ENCODE assay signal across 16 cellular contexts in the genomic region with DNA sequence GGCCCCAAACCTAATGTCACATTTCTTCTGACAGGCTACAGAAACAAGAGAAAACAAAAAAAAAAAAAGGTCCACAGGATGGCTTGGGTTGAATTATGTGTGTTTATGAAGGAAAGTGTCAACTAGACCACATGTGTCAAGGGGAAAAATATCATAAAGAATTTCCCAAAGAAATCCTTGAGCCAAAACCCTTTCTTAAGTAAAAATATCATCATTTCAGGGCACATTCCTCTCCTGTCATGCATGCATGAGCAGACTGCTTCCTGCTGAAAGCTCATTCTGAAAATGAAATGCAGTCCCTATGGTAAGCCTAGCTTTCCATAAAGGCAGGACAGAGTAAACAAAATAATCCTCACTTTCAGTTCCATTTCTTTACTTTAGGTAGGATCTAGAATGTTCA.
DNase-seq lines count a peak whose midpoint lies in the region; ATAC-seq, FAIRE-seq and TF ChIP-seq lines count a peak whose summit lies in the region.
"Had no signal": no experiment of that assay in that cellular context is flagged by ENCODE, and none has a peak within 500 bp of the region (broad histone marks: within the 10 kb centered on the region; RNA-seq: fewer than 3 reads in every experiment).

No MANE protein-coding gene starts in this region.

- POLR2A ChIA-PET in WTC11 (lab: Charles Lee) = interaction anchor here (0.7 kb wide), 1 partner anchor 487 kb away, joined by 3 read pairs; no protein-coding TSS in a partner anchor

- TF ChIP-seq CTCF in D721Med (IDR thresholded peaks at IDR 0.05; ENCODE audit: insufficient read depth, missing control alignments) (no peak), WTC11 (IDR thresholded peaks at IDR 0.05) (no peak), fibroblast of villous mesenchyme (IDR thresholded peaks at IDR 0.05; ENCODE audit: insufficient read depth, low read depth, low read length) (no peak), GM10266 (IDR thresholded peaks at IDR 0.05; ENCODE audit: control insufficient read depth, insufficient read depth, low read depth, missing control alignments) (no peak)

- peak overlapping the region; percentile 17 for H2AFZ ChIP-seq in neuronal stem cell (ENCODE audit: low read length)

- H3K4me3 Mint-ChIP-seq in WTC11 = no peak overlapping the region
- H3K4me3 Mint-ChIP-seq: activated naive CD8-positive, alpha-beta T cell treated with anti-CD3 and anti-CD28 coated beads for 36 hours; B cell had no signal

- FAIRE-seq in D721Med (lab: Jason Lieb, UNC) (peak; percentile 70), GM19239 (lab: Jason Lieb, UNC) (no peak)
- FAIRE-seq: colon, pancreas had no signal

- no peak overlapping the region for H3K27ac ChIP-seq in neuronal stem cell (replicated peaks; ENCODE audit: low read length)
- H3K27ac ChIP-seq: pancreas had no signal

- no peak overlapping the region for H2BK120ac ChIP-seq in neuronal stem cell (ENCODE audit: low read depth, low read length)

- H3K36me3 ChIP-seq in neuronal stem cell (replicated peaks in 1 of 2; ENCODE audit: control insufficient read depth in 2 of 2, insufficient read depth in 2 of 2, low read length in 2 of 2) = no peaks in the 10 kb centered on the region
- H3K36me3 ChIP-seq: pancreas had no signal

- no peak overlapping the region for H3K4ac ChIP-seq in neuronal stem cell (ENCODE audit: low read length)

- ATAC-seq in WTC11 (no peak), HG03097 (IDR thresholded peaks at IDR 0.05; ENCODE audit: low FRiP score, unreplicated experiment) (no peak)

- H3K4me3 ChIP-seq in fibroblast of villous mesenchyme (ENCODE audit: low read depth, low read length) (no peak overlapping the region), neuronal stem cell (ENCODE audit: low read length in 2 of 2) (no peak overlapping the region)
- H3K4me3 ChIP-seq: pancreas had no signal

- H3K23ac ChIP-seq in neuronal stem cell (ENCODE audit: low read depth, low read length, poor library complexity) = no peak overlapping the region

- no peak overlapping the region for H2AK5ac ChIP-seq in neuronal stem cell (ENCODE audit: low read depth, low read length)

- peak overlapping the region; percentile 14 for H3K27ac Mint-ChIP-seq in WTC11
- H3K27ac Mint-ChIP-seq: activated naive CD8-positive, alpha-beta T cell treated with anti-CD3 and anti-CD28 coated beads for 36 hours; B cell had no signal

- H3K9ac ChIP-seq in neuronal stem cell (ENCODE audit: low read depth, low read length, poor library complexity) = no peak overlapping the region

- no peak overlapping the region for H2BK5ac ChIP-seq in neuronal stem cell (ENCODE audit: low read length)

- no peak overlapping the region for H2BK12ac ChIP-seq in neuronal stem cell (ENCODE audit: low read length)

- DNase-seq in D721Med (ENCODE audit: insufficient read length, low spot score) = no peak
- no peak for DNase-seq in WTC11 (ENCODE audit: low spot score)
- DNase-seq in fibroblast of villous mesenchyme (ENCODE audit: low read depth) = peak; percentile 14
- DNase-seq in neuronal stem cell (ENCODE audit: low spot score) = no peak
- DNase-seq in GM10266 (ENCODE audit: extremely low spot score) = no peak
- DNase-seq in GM19239 (ENCODE audit: insufficient read length, low spot score) = no peak
- DNase-seq in SHP77 treated with DMSO at 0.1 percent for 48 hours (lab: John Stamatoyannopoulos, UW) = no peak
- DNase-seq: activated naive CD8-positive, alpha-beta T cell treated with anti-CD3 and anti-CD28 coated beads for 36 hours; activated T-cell treated with anti-CD3 and anti-CD28 coated beads for 4 hours; NCI-H2171; NK-92 treated with Interleukin-12 subunit alpha and Interleukin-12 subunit beta, amount 100 ng/mL, for 24 hours; pancreas; T-helper 2 cell had no signal

- H3K36me3 Mint-ChIP-seq in WTC11 = no peaks in the 10 kb centered on the region
- H3K36me3 Mint-ChIP-seq: activated naive CD8-positive, alpha-beta T cell treated with anti-CD3 and anti-CD28 coated beads for 36 hours had no signal

- no peaks in the 10 kb centered on the region for H3K79me1 ChIP-seq in neuronal stem cell (ENCODE audit: low read depth, low read length)

- H3K18ac ChIP-seq in neuronal stem cell (ENCODE audit: low read length) = no peak overlapping the region

- H3K4me1 ChIP-seq in neuronal stem cell (ENCODE audit: control insufficient read depth in 2 of 2, insufficient read depth in 1 of 2, low read depth in 1 of 2, low read length in 2 of 2) = peaks cover 2 to 9% of the 10 kb centered on the region in 2 donors

- H3K27me3 ChIP-seq in neuronal stem cell (ENCODE audit: control insufficient read depth in 3 of 3, insufficient read depth in 3 of 3, low read depth in 1 of 3, low read length in 3 of 3) = peaks cover 0 to 3% (median 0%) of the 10 kb centered on the region in 3 experiments
- H3K27me3 ChIP-seq: pancreas had no signal

- no peak overlapping the region for H3K14ac ChIP-seq in neuronal stem cell (ENCODE audit: low read length)

- no peak overlapping the region for H4K8ac ChIP-seq in neuronal stem cell (ENCODE audit: low read depth, low read length)

- no peak overlapping the region for H2BK15ac ChIP-seq in neuronal stem cell (ENCODE audit: low read length)

- H3K9me3 ChIP-seq in neuronal stem cell (replicated peaks in 1 of 2; ENCODE audit: control insufficient read depth in 2 of 2, insufficient read depth in 1 of 2, low read depth in 1 of 2, low read length in 2 of 2) = no peaks in the 10 kb centered on the region
- H3K9me3 ChIP-seq: pancreas had no signal

- H3K27me3 Mint-ChIP-seq in WTC11 (ENCODE audit: low read depth) = no peaks in the 10 kb centered on the region
- H3K27me3 Mint-ChIP-seq: B cell had no signal

- H3K4me1 Mint-ChIP-seq in WTC11 = peaks cover 28% of the 10 kb centered on the region

- H3K4me2 ChIP-seq in neuronal stem cell (ENCODE audit: insufficient read depth, low read length, poor library complexity, severe bottlenecking) = no peak overlapping the region

- H4K91ac ChIP-seq in neuronal stem cell (ENCODE audit: low read depth, low read length, poor library complexity) = no peak overlapping the region

- H3K9me3 Mint-ChIP-seq in WTC11 = peaks cover 6% of the 10 kb centered on the region; the same call in 1 of the 2 replicates
- H3K9me3 Mint-ChIP-seq: activated naive CD8-positive, alpha-beta T cell treated with anti-CD3 and anti-CD28 coated beads for 36 hours had no signal

- CTCF ChIA-PET in WTC11 (lab: Charles Lee) = interaction anchor here (0.8 to 1.4 kb wide), 5 partner anchors 9 to 360 kb away, joined by 3 to 5 read pairs (median 4); no protein-coding TSS in a partner anchor

TF ChIP-seq in WTC11, 78 proteins besides CTCF, POLR2A, EP300 and RAD21:
- TF ChIP-seq TCF7 (CRISPR knock-in tag; IDR thresholded peaks at IDR 0.05; ENCODE audit: low read depth) (no peak), ZNF219 (CRISPR knock-in tag; IDR thresholded peaks at IDR 0.05; ENCODE audit: borderline replicate concordance) (no peak), HMGA2 (CRISPR knock-in tag; IDR thresholded peaks at IDR 0.05) (no peak), SMAD4 (CRISPR knock-in tag; IDR thresholded peaks at IDR 0.05) (no peak), CBFB (CRISPR knock-in tag; IDR thresholded peaks at IDR 0.05; ENCODE audit: low read depth) (no peak), NFATC4 (CRISPR knock-in tag; IDR thresholded peaks at IDR 0.05) (no peak), NR1H2 (CRISPR knock-in tag; IDR thresholded peaks at IDR 0.05) (no peak), OVOL2 (CRISPR knock-in tag; IDR thresholded peaks at IDR 0.05; ENCODE audit: borderline replicate concordance) (no peak)
- TF ChIP-seq, protein P1, sequence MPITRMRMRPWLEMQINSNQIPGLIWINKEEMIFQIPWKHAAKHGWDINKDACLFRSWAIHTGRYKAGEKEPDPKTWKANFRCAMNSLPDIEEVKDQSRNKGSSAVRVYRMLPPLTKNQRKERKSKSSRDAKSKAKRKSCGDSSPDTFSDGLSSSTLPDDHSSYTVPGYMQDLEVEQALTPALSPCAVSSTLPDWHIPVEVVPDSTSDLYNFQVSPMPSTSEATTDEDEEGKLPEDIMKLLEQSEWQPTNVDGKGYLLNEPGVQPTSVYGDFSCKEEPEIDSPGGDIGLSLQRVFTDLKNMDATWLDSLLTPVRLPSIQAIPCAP (CRISPR knock-in tag; IDR thresholded peaks at IDR 0.05) = no peak
